8 cellular contexts compared by ENCODE assay signal in genomic region chr10:87635498-87636312, GRCh38. TPM values are rescaled to one million over a fixed set of nuclear protein-coding genes. Genes with fewer than 3 reads are reported as not detected.
DNase-seq lines count a peak whose midpoint lies in the region; ATAC-seq, FAIRE-seq and TF ChIP-seq lines count a peak whose summit lies in the region.

No MANE protein-coding gene starts in this region.

- H3K4me2 ChIP-seq in OCI-LY3 (ENCODE audit: low read length): peak overlapping the region; percentile 55

- H3K27ac ChIP-seq in OCI-LY3 (ENCODE audit: low read length): peak overlapping the region; percentile 32; the same call in 1 of the 2 replicates

- H3K9me3 ChIP-seq in OCI-LY3 (ENCODE audit: insufficient read depth, low read length): no peaks in the 10 kb centered on the region

- H4K20me1 ChIP-seq in OCI-LY3 (ENCODE audit: insufficient read depth, low read length): no peaks in the 10 kb centered on the region

- no peaks in the 10 kb centered on the region for H3K79me2 ChIP-seq in OCI-LY3 (ENCODE audit: low read length)

- peak; percentile 92 for ATAC-seq in GM21825 (IDR thresholded peaks at IDR 0.05; ENCODE audit: unreplicated experiment)
- ATAC-seq in GM21717 (IDR thresholded peaks at IDR 0.05; ENCODE audit: unreplicated experiment): no peak

- FAIRE-seq in urothelium cell line (lab: Jason Lieb, UNC): peak; percentile 20

- TF ChIP-seq CTCF in BJ (IDR thresholded peaks at IDR 0.05; ENCODE audit: insufficient read depth, low read depth, low read length) (no peak), OCI-LY3 (IDR thresholded peaks at IDR 0.05; ENCODE audit: low read depth, low read length) (no peak)

- H2AFZ ChIP-seq in OCI-LY3 (ENCODE audit: low read depth, low read length): peak overlapping the region; percentile 91; the same call in 1 of the 2 replicates

- H3K9ac ChIP-seq in OCI-LY3 (ENCODE audit: low read length): no peak overlapping the region

- H3K4me3 ChIP-seq in BJ (ENCODE audit: low read depth, low read length): no peak overlapping the region
- H3K4me3 ChIP-seq in OCI-LY3 (ENCODE audit: low read length): peak overlapping the region; percentile 27; the same call in 1 of the 2 replicates

- H3K4me1 ChIP-seq in OCI-LY3 (ENCODE audit: low read length): peaks cover 21% of the 10 kb centered on the region

- CTCF ChIA-PET in BJ (lab: Yijun Ruan, JAX): no interaction called here

- POLR2A ChIA-PET in BJ (lab: Charles Lee): no interaction called here

- H3K36me3 ChIP-seq in BJ (ENCODE audit: control insufficient read depth, insufficient read depth, low read length): no peaks in the 10 kb centered on the region
- no peaks in the 10 kb centered on the region for H3K36me3 ChIP-seq in OCI-LY3 (replicated peaks; ENCODE audit: low read depth, low read length)

- DNase-seq in BJ (ENCODE audit: low read depth) (peak; percentile 51), fibroblast of gingiva (ENCODE audit: low read depth) (peak; percentile 61), urothelium cell line (ENCODE audit: low spot score) (peak; percentile 47), COLO829 (ENCODE audit: low spot score) (no peak)
- no peak for DNase-seq in activated CD4-positive, CD25-positive, alpha-beta regulatory T cell treated with anti-CD3 and anti-CD28 coated beads, Interleukin-2, amount 50 U/mL, for 72 hours

- no peaks in the 10 kb centered on the region for H3K27me3 ChIP-seq in BJ (ENCODE audit: control insufficient read depth, insufficient read depth, low read length)
- no peaks in the 10 kb centered on the region for H3K27me3 ChIP-seq in OCI-LY3 (ENCODE audit: low read depth, low read length)

RNA-seq across cellular contexts. Expression of gene PAPSS2, which starts 24.0 kb away (rescaled TPM):
- polyA plus RNA-seq in BJ (2011; rRNA removed): 133 and 136 TPM in 2 replicates
- polyA minus RNA-seq in BJ (2011; rRNA and poly(A)+ RNA removed): 59.0 and 71.0 TPM in 2 replicates

Comparison
In these comparisons a context has a peak if more than half of its experiments do, and no peak if none do; other contexts are left out.
1. DNase-seq: peak in BJ (single experiment), fibroblast of gingiva (single experiment) and urothelium cell line (single experiment); none in COLO829 (single experiment) and activated CD4-positive, CD25-positive, alpha-beta regulatory T cell treated with anti-CD3 and anti-CD28 coated beads, Interleukin-2, amount 50 U/mL, for 72 hours (single experiment).